Comparison of ENCODE assay signal across 17 cellular contexts in the genomic region with DNA sequence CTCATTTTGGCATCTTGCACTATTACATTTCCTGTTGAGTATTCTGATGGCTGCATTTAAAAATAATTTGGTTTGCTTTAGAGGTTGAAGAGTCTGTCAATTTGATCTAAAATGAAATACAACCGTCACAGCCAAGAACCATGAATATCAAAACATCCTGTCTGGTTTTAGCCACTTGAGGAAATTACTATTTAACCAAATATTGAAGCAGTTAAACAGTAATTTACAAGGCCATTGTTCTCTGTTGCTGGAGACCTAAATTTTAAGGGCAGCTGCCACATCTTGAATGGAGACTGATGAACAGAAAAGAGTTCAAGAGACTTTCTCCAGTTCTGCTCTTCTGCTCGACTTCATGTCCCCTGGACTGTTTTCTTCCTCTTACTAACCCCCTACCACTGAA.
A peak's percentile ranks its signal among the peaks of the same experiment; 100 is the strongest.
DNase-seq lines count a peak whose midpoint lies in the region; ATAC-seq, FAIRE-seq and TF ChIP-seq lines count a peak whose summit lies in the region.
"Had no signal": no experiment of that assay in that cellular context is flagged by ENCODE, and none has a peak within 500 bp of the region (broad histone marks: within the 10 kb centered on the region; RNA-seq: fewer than 3 reads in every experiment).

No MANE protein-coding gene starts in this region.

- H3K27ac Mint-ChIP-seq in chondrocyte (ENCODE audit: unreplicated experiment), result peak overlapping the region; percentile 12
- H3K27ac Mint-ChIP-seq: activated T-helper 17 cell treated with anti-CD3 and anti-CD28 coated beads, Interleukin-2, amount 50 U/mL, for 72 hours had no signal

- no peaks in the 10 kb centered on the region for H3K9me3 Mint-ChIP-seq in chondrocyte (ENCODE audit: low read depth)

- DNase-seq in DMS53 (lab: John Stamatoyannopoulos, UW) (peak; percentile 52), chondrocyte (ENCODE audit: low spot score) (no peak), GM19239 (ENCODE audit: insufficient read length, low spot score) (no peak), T-helper 9 cell (no peak)
- no peak for DNase-seq in central memory CD4-positive, alpha-beta T cell
- DNase-seq: activated CD4-positive, CD25-positive, alpha-beta regulatory T cell; GF-D8; islet precursor cell; NCI-H2171 treated with DMSO at 0.1 percent for 48 hours; T-helper 2 cell had no signal

- no peaks in the 10 kb centered on the region for H3K36me3 Mint-ChIP-seq in chondrocyte (ENCODE audit: low read depth)

- no peak for TF ChIP-seq CTCF in chondrocyte (IDR thresholded peaks at IDR 0.05)

- no peak for FAIRE-seq in GM19239 (lab: Jason Lieb, UNC)
- FAIRE-seq: bronchial epithelial cell, D721Med, GM12891 had no signal

- peaks cover 14% of the 10 kb centered on the region for H3K4me1 Mint-ChIP-seq in chondrocyte (ENCODE audit: low read depth)
- H3K4me1 Mint-ChIP-seq: activated T-helper 17 cell treated with anti-CD3 and anti-CD28 coated beads, Interleukin-2, amount 50 U/mL, for 72 hours had no signal

- H3K4me3 Mint-ChIP-seq in chondrocyte (ENCODE audit: unreplicated experiment), result no peak overlapping the region
- H3K4me3 Mint-ChIP-seq: activated T-helper 17 cell treated with anti-CD3 and anti-CD28 coated beads, Interleukin-2, amount 50 U/mL, for 72 hours had no signal

- H3K27me3 Mint-ChIP-seq in chondrocyte (ENCODE audit: low read depth), result peaks cover 4% of the 10 kb centered on the region
- H3K27me3 Mint-ChIP-seq: activated T-helper 17 cell treated with anti-CD3 and anti-CD28 coated beads, Interleukin-2, amount 50 U/mL, for 72 hours had no signal

- ATAC-seq in GM21619 (IDR thresholded peaks at IDR 0.05; ENCODE audit: unreplicated experiment) (peak; percentile 53), HG03571 (IDR thresholded peaks at IDR 0.05; ENCODE audit: unreplicated experiment) (peak; percentile 58), HG02759 (IDR thresholded peaks at IDR 0.05; ENCODE audit: unreplicated experiment) (no peak)
- ATAC-seq: activated T-helper 17 cell treated with anti-CD3 and anti-CD28 coated beads, Interleukin-2, amount 50 U/mL, for 72 hours had no signal
